13 cellular contexts compared by ENCODE assay signal in genomic region chr2:127681288-127681771, GRCh38. TPM values are rescaled to one million over a fixed set of nuclear protein-coding genes. Genes with fewer than 3 reads are reported as not detected.
DNase-seq lines count a peak whose midpoint lies in the region; ATAC-seq and TF ChIP-seq lines count a peak whose summit lies in the region.
"Had no signal": no experiment of that assay in that cellular context is flagged by ENCODE, and none has a peak within 500 bp of the region (broad histone marks: within the 10 kb centered on the region; RNA-seq: fewer than 3 reads in every experiment).

No MANE protein-coding gene starts in this region.

- peak overlapping the region; percentile 52 for H2AK9ac ChIP-seq in IMR-90 (replicated peaks; ENCODE audit: low read depth, low read length, poor library complexity)

- POLR2A ChIA-PET in IMR-90 (lab: Charles Lee; ENCODE audit: unreplicated experiment), result no interaction called here

- H3K56ac ChIP-seq in IMR-90 (ENCODE audit: extremely low read depth, insufficient read depth, low read length), result no peak overlapping the region

- no peak overlapping the region for H4K91ac ChIP-seq in IMR-90 (ENCODE audit: insufficient read depth, low read depth, low read length)

- no peak for TF ChIP-seq CTCF in IMR-90 (conservative IDR thresholded peaks at IDR 0.05; ENCODE audit: low read depth, low read length)
- TF ChIP-seq CTCF in thoracic aorta (IDR thresholded peaks at IDR 0.05), result no peak

- CTCF ChIA-PET in IMR-90 (lab: Yijun Ruan, JAX), result no interaction called here

- H2BK15ac ChIP-seq in IMR-90 (ENCODE audit: low read depth, low read length), result no peak overlapping the region

- no peaks in the 10 kb centered on the region for H3K9me3 ChIP-seq in IMR-90 (ENCODE audit: control insufficient read depth, insufficient read depth, low read length)
- H3K9me3 ChIP-seq in thoracic aorta, result no peaks in the 10 kb centered on the region
- no peaks in the 10 kb centered on the region for H3K9me3 ChIP-seq in effector memory CD4-positive, alpha-beta T cell (ENCODE audit: control insufficient read depth, low read length)

- H3K27me3 Mint-ChIP-seq in memory B cell, result peaks cover 8% of the 10 kb centered on the region

- ATAC-seq in IMR-90 (ENCODE audit: low read depth), result no peak
- ATAC-seq in memory B cell (ENCODE audit: low read depth), result no peak
- ATAC-seq in thoracic aorta (ENCODE audit: insufficient number of reproducible peaks, low FRiP score, low read depth), result no peak
- no peak for ATAC-seq in GM19324 (IDR thresholded peaks at IDR 0.05; ENCODE audit: low FRiP score, unreplicated experiment)

- H2AFZ ChIP-seq in IMR-90 (replicated peaks; ENCODE audit: low read length, poor library complexity), result peak overlapping the region; percentile 51

- DNase-seq in IMR-90 (no peak), ecto neural progenitor cell (ENCODE audit: low spot score) (peak; percentile 49), memory B cell (ENCODE audit: low spot score in 2 of 2) (no peak), thoracic aorta (ENCODE audit: low spot score) (no peak), NCI-H345 (lab: John Stamatoyannopoulos, UW) (no peak)
- no peak for DNase-seq in effector memory CD4-positive, alpha-beta T cell
- DNase-seq: NCI-H510A, T-helper 1 cell had no signal

- H3K23ac ChIP-seq in IMR-90 (ENCODE audit: low read depth, low read length), result no peak overlapping the region

- no peaks in the 10 kb centered on the region for H3K36me3 Mint-ChIP-seq in memory B cell

- H3K14ac ChIP-seq in IMR-90 (replicated peaks; ENCODE audit: low read depth, low read length), result no peak overlapping the region

- intact Hi-C loops in IMR-90 (cut with micrococcal nuclease), result no loop called here

- H3K4me3 Mint-ChIP-seq in memory B cell, result peak overlapping the region; percentile 53

- TF ChIP-seq RAD21 in IMR-90 (IDR thresholded peaks at IDR 0.05; ENCODE audit: low read length), result no peak

- H3K4me3 ChIP-seq in IMR-90 (ENCODE audit: insufficient read depth, low read depth, low read length) (no peak overlapping the region), thoracic aorta (peak overlapping the region; percentile 66)
- H3K4me3 ChIP-seq in effector memory CD4-positive, alpha-beta T cell (ENCODE audit: insufficient read depth, low read depth, low read length, poor library complexity, severe bottlenecking), result no peak overlapping the region

- no peak overlapping the region for H3K9ac ChIP-seq in IMR-90 (ENCODE audit: low read depth, low read length)
- H3K9ac ChIP-seq: KMS-11 had no signal

- no peak overlapping the region for H3K18ac ChIP-seq in IMR-90 (ENCODE audit: low read depth, low read length)

- no peak overlapping the region for H3K4me2 ChIP-seq in IMR-90 (ENCODE audit: low read depth, low read length)
- H3K4me2 ChIP-seq: KMS-11 had no signal

- H3K27ac ChIP-seq in IMR-90 (ENCODE audit: insufficient read depth, low read length) (no peak overlapping the region), thoracic aorta (peak overlapping the region; percentile 23 to 32)
- no peak overlapping the region for H3K27ac ChIP-seq in effector memory CD4-positive, alpha-beta T cell (ENCODE audit: insufficient read depth, low read length, poor library complexity, severe bottlenecking)
- H3K27ac ChIP-seq: KMS-11 had no signal

- 39% methylated on average over 7 of the region's 24 CpGs; no CpG with 5 or more reads in 1 of the 2 experiments for WGBS in IMR-90 (ENCODE audit: extremely low coverage in 2 of 2, insufficient read length in 1 of 2), 2 experiments

- H3K4ac ChIP-seq in IMR-90 (ENCODE audit: low read depth, low read length), result no peak overlapping the region

- no peak overlapping the region for H3K27ac Mint-ChIP-seq in memory B cell

- H3K9me1 ChIP-seq in IMR-90 (ENCODE audit: insufficient read depth, low read length), result peaks cover 9% of the 10 kb centered on the region; the same call in 1 of the 2 replicates

- H4K20me1 ChIP-seq in IMR-90 (ENCODE audit: insufficient read depth, low read length), result no peaks in the 10 kb centered on the region

- H3K4me1 Mint-ChIP-seq in memory B cell, result peaks cover 10% of the 10 kb centered on the region

- dilution Hi-C loops in IMR-90 (cut with HindIII; ENCODE audit: low sequenced_read_pairs, unreplicated experiment), result no loop called here

- no peak overlapping the region for H2BK5ac ChIP-seq in IMR-90 (ENCODE audit: low read depth, low read length, poor library complexity, severe bottlenecking)

- no peak overlapping the region for H2BK20ac ChIP-seq in IMR-90 (ENCODE audit: low read depth, low read length)

- H2BK120ac ChIP-seq in IMR-90 (ENCODE audit: low read depth, low read length), result no peak overlapping the region

- H2AK5ac ChIP-seq in IMR-90 (ENCODE audit: low read depth, low read length), result no peak overlapping the region

- no peaks in the 10 kb centered on the region for H3K79me1 ChIP-seq in IMR-90 (ENCODE audit: low read depth in 1 of 2, low read length in 2 of 2)

- no peaks in the 10 kb centered on the region for H3K9me3 Mint-ChIP-seq in memory B cell

- H4K5ac ChIP-seq in IMR-90 (ENCODE audit: low read depth, low read length), result no peak overlapping the region

- H3K4me1 ChIP-seq in IMR-90 (ENCODE audit: control insufficient read depth, insufficient read depth, low read length) (peaks cover 4% of the 10 kb centered on the region), thoracic aorta (ENCODE audit: control insufficient read depth in 1 of 2, low read depth in 2 of 2) (peaks cover 18 to 50% of the 10 kb centered on the region in 2 donors)
- no peaks in the 10 kb centered on the region for H3K4me1 ChIP-seq in effector memory CD4-positive, alpha-beta T cell (ENCODE audit: control insufficient read depth, insufficient read depth, low read length, poor library complexity, severe bottlenecking)

- TF ChIP-seq POLR2A in IMR-90 (IDR thresholded peaks at IDR 0.05; ENCODE audit: low read depth, low read length), result no peak

- BruUV-seq in IMR-90 (replicated peaks; lab: Mats Ljungman, UMichigan), result no TSS peak

- H3K27me3 ChIP-seq in IMR-90 (ENCODE audit: control insufficient read depth, insufficient read depth, low read length), result peaks cover 22% of the 10 kb centered on the region
- no peaks in the 10 kb centered on the region for H3K27me3 ChIP-seq in thoracic aorta (replicated peaks; ENCODE audit: insufficient read depth)
- H3K27me3 ChIP-seq in effector memory CD4-positive, alpha-beta T cell (replicated peaks; ENCODE audit: control insufficient read depth, insufficient read depth, low read length, poor library complexity, severe bottlenecking), result no peaks in the 10 kb centered on the region

- H4K8ac ChIP-seq in IMR-90 (ENCODE audit: low read depth in 2 of 2, low read length in 2 of 2), result no peak overlapping the region

- no peaks in the 10 kb centered on the region for H3K36me3 ChIP-seq in IMR-90 (ENCODE audit: control insufficient read depth, insufficient read depth, low read length)
- no peaks in the 10 kb centered on the region for H3K36me3 ChIP-seq in thoracic aorta
- H3K36me3 ChIP-seq in effector memory CD4-positive, alpha-beta T cell (ENCODE audit: control insufficient read depth, insufficient read depth, low read length), result no peaks in the 10 kb centered on the region

- in situ Hi-C loops in IMR-90 (cut with MboI; ENCODE audit: low sequenced_read_pairs), result no loop called here

TF ChIP-seq in IMR-90, 13 proteins besides CTCF, POLR2A, EP300 and RAD21 (continues in another document):
- no peak for TF ChIP-seq RCOR1 (IDR thresholded peaks at IDR 0.05; ENCODE audit: insufficient replicate concordance, low read length)
- no peak for TF ChIP-seq FOS (IDR thresholded peaks at IDR 0.05; ENCODE audit: low read depth, low read length)
- TF ChIP-seq USF2 (IDR thresholded peaks at IDR 0.05; ENCODE audit: low read depth, low read length), result no peak
- TF ChIP-seq BHLHE40 (IDR thresholded peaks at IDR 0.05; ENCODE audit: low read depth, low read length), result no peak
- no peak for TF ChIP-seq NFE2L2 (IDR thresholded peaks at IDR 0.05; ENCODE audit: low read depth, low read length)
- no peak for TF ChIP-seq MAFK (IDR thresholded peaks at IDR 0.05; ENCODE audit: low read depth, low read length)
- no peak for TF ChIP-seq MAZ (IDR thresholded peaks at IDR 0.05; ENCODE audit: borderline replicate concordance, low read depth, low read length)
- no peak for TF ChIP-seq CEBPB (IDR thresholded peaks at IDR 0.05; ENCODE audit: low read depth, low read length)
- TF ChIP-seq ELK1 (IDR thresholded peaks at IDR 0.05; ENCODE audit: borderline replicate concordance, low read depth, low read length), result no peak
- TF ChIP-seq RFX5 (IDR thresholded peaks at IDR 0.05; ENCODE audit: low read depth, low read length), result no peak
- no peak for TF ChIP-seq SMC3 (IDR thresholded peaks at IDR 0.05; ENCODE audit: low read depth, low read length)

RNA-seq across cellular contexts. Expression of gene LIMS2, which starts 6.0 kb away (rescaled TPM):
- total RNA-seq in IMR-90 (2012; rRNA removed) (1.1 and 1.3 TPM in 2 replicates), thoracic aorta (100 to 1,000 TPM; 177 to 246 TPM)
- polyA plus RNA-seq in IMR-90 (2012; rRNA removed), result 17.8 and 18.8 TPM in 2 replicates
- polyA plus RNA-seq in IMR-90 (2012; cell fraction: cytosol; rRNA removed), result 22.3 and 23.6 TPM in 2 replicates
- polyA plus RNA-seq in IMR-90 (2012; cell fraction: nucleus; rRNA removed; ENCODE audit: low replicate concordance), result 69.0 and 120 TPM in 2 replicates

RNA-seq across cellular contexts. Expression of gene SFT2D3, which starts 20.0 kb away (rescaled TPM):
- total RNA-seq in IMR-90 (2012; rRNA removed), result 2.5 and 3.9 TPM in 2 replicates
- 3.1 TPM in 2 replicates for polyA plus RNA-seq in IMR-90 (2012; rRNA removed)
- 1.4 and 1.8 TPM in 2 replicates for polyA plus RNA-seq in IMR-90 (2012; cell fraction: cytosol; rRNA removed)
- 1.3 TPM in 2 replicates for polyA plus RNA-seq in IMR-90 (2012; cell fraction: nucleus; rRNA removed; ENCODE audit: low replicate concordance)
- total RNA-seq in thoracic aorta, result 1 to 10 TPM; 7.1 to 9.5 TPM

RNA-seq across cellular contexts. Expression of gene GPR17, which starts 35.4 kb away (rescaled TPM):
- total RNA-seq in IMR-90 (2012; rRNA removed), result not detected in 2 replicates
- not detected in 2 replicates for polyA plus RNA-seq in IMR-90 (2012; rRNA removed)
- polyA plus RNA-seq in IMR-90 (2012; cell fraction: cytosol; rRNA removed), result not detected in 2 replicates
- polyA plus RNA-seq in IMR-90 (2012; cell fraction: nucleus; rRNA removed; ENCODE audit: low replicate concordance), result 0.04 TPM in 1 of 2 replicates, not detected in the other
- total RNA-seq in thoracic aorta, result not detected
- total RNA-seq: epithelial cell of proximal tubule, kidney epithelial cell, renal cortical epithelial cell had no signal

Comparison
In these comparisons a context has a peak if more than half of its experiments do, and no peak if none do; other contexts are left out.
1. H3K27ac ChIP-seq: peak in thoracic aorta (2 of 2); none in IMR-90 (single experiment) and effector memory CD4-positive, alpha-beta T cell (single experiment).
2. RNA of gene LIMS2, which starts 6.0 kb away (total RNA-seq): 177 to 246 TPM in thoracic aorta; 1.1 to 1.3 TPM in IMR-90; every median in the first group is over 10 times any median in the second.